In the genomic region with DNA sequence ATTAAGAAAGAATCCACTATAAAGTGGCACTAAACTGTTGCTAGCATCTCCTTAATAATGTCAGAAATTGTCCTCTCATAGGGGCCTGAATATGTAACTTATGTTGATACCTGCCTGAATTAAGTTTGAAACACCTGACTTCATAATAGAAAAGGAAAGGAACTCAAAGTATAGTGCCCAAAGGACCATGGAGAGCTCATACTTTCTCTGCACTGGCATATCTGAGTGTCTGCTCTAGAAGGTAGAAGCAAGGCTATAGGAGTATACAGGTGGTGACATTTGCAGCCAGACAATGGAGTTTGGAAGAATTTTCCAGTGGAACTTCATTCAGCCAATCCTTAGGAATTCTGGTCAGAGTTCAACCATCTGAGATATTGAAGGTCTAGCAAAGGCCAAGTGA, we compare ENCODE assay signal across 2 cellular contexts.
TF ChIP-seq lines count a peak whose summit lies in the region.

No MANE protein-coding gene starts in this region.

TF ChIP-seq in HepG2, 621 proteins besides CTCF, POLR2A, EP300 and RAD21:
- TF ChIP-seq ZNF724P (CRISPR knock-in tag; IDR thresholded peaks at IDR 0.05; ENCODE audit: borderline replicate concordance) (0 out of 2 replicates have a peak, but pooled peaks have one; percentile 26), ZNF484 (CRISPR knock-in tag; IDR thresholded peaks at IDR 0.05; ENCODE audit: borderline replicate concordance, low read depth) (no peak)
- TF ChIP-seq, protein P1, sequence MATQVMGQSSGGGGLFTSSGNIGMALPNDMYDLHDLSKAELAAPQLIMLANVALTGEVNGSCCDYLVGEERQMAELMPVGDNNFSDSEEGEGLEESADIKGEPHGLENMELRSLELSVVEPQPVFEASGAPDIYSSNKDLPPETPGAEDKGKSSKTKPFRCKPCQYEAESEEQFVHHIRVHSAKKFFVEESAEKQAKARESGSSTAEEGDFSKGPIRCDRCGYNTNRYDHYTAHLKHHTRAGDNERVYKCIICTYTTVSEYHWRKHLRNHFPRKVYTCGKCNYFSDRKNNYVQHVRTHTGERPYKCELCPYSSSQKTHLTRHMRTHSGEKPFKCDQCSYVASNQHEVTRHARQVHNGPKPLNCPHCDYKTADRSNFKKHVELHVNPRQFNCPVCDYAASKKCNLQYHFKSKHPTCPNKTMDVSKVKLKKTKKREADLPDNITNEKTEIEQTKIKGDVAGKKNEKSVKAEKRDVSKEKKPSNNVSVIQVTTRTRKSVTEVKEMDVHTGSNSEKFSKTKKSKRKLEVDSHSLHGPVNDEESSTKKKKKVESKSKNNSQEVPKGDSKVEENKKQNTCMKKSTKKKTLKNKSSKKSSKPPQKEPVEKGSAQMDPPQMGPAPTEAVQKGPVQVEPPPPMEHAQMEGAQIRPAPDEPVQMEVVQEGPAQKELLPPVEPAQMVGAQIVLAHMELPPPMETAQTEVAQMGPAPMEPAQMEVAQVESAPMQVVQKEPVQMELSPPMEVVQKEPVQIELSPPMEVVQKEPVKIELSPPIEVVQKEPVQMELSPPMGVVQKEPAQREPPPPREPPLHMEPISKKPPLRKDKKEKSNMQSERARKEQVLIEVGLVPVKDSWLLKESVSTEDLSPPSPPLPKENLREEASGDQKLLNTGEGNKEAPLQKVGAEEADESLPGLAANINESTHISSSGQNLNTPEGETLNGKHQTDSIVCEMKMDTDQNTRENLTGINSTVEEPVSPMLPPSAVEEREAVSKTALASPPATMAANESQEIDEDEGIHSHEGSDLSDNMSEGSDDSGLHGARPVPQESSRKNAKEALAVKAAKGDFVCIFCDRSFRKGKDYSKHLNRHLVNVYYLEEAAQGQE (IDR thresholded peaks at IDR 0.05; ENCODE audit: borderline replicate concordance in 1 of 2, low read depth in 1 of 2, low read length in 2 of 2) = peak in 1 of 2 experiments; percentile 78; a peak in 2 of 4 replicates

TF ChIP-seq in HCT116, 20 proteins besides CTCF, POLR2A, EP300 and RAD21:
- TF ChIP-seq YY1 (IDR thresholded peaks at IDR 0.05; ENCODE audit: extremely low read depth, insufficient replicate concordance, low read depth, low read length) = no peak
- TF ChIP-seq, protein P1 (IDR thresholded peaks at IDR 0.05; ENCODE audit: low read depth) = peak; percentile 7; the same call in 1 of the 2 replicates
- TF ChIP-seq, protein P2, sequence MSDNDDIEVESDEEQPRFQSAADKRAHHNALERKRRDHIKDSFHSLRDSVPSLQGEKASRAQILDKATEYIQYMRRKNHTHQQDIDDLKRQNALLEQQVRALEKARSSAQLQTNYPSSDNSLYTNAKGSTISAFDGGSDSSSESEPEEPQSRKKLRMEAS (IDR thresholded peaks at IDR 0.05) = no peak
- TF ChIP-seq SP1 (IDR thresholded peaks at IDR 0.05; ENCODE audit: low read depth) = no peak
- TF ChIP-seq TCF7L2 (IDR thresholded peaks at IDR 0.05; ENCODE audit: borderline replicate concordance, extremely low read depth, insufficient read depth, insufficient read length) = no peak
